ENCODE assay signal across 22 cellular contexts in the genomic region with DNA sequence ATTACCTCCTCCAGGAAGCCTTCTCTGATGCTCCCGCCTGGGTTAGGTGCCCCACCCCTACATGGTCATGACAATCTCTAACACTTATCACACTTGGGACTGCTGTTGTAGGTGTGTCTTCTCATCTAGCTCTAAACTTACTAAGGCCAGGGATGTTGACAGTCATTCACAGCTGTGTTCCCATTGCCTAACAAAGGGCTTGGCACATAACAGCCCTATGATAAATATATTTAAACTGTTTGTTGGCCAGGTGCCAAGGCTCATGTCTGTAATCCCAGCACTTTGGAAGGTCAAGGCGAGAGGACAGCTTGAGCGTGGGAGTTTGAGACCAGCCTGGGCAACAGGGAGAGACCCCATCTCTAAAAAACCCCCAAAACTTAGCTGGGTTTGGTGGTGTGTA.
DNase-seq lines count a peak whose midpoint lies in the region; ATAC-seq, FAIRE-seq and TF ChIP-seq lines count a peak whose summit lies in the region.
"Had no signal": no experiment of that assay in that cellular context is flagged by ENCODE, and none has a peak within 500 bp of the region (broad histone marks: within the 10 kb centered on the region; RNA-seq: fewer than 3 reads in every experiment).

No MANE protein-coding gene starts in this region.

- H3K36me3 ChIP-seq in HepG2 (replicated peaks in 1 of 2; ENCODE audit: control insufficient read depth in 1 of 2, insufficient read depth in 2 of 2, low read length in 2 of 2) = no peaks in the 10 kb centered on the region
- H3K36me3 ChIP-seq in right lobe of liver = no peaks in the 10 kb centered on the region
- H3K36me3 ChIP-seq in GM23338 (ENCODE audit: insufficient read depth) = no peaks in the 10 kb centered on the region

- DNase-seq in HepG2 (ENCODE audit: low spot score) = no peak
- DNase-seq in right lobe of liver = no peak
- DNase-seq in NCI-H748 (lab: John Stamatoyannopoulos, UW; ENCODE audit: unreplicated experiment) = peak; percentile 75
- peak in 1 of 2 donors; percentile 40 for DNase-seq in left colon
- no peak for DNase-seq in urothelium cell line (ENCODE audit: low spot score)
- no peak for DNase-seq in glutamatergic neuron
- no peak for DNase-seq in GM23338 (ENCODE audit: low spot score)
- no peak for DNase-seq in NCI-H2171 treated with DMSO at 0.1 percent for 48 hours (lab: John Stamatoyannopoulos, UW)
- DNase-seq: CD4-positive, CD25-positive, alpha-beta regulatory T cell; DMS79; H7; HFFc6; KG1; NCI-H1694 treated with DMSO at 0.1 percent for 48 hours; NCI-H2081 treated with DMSO at 0.1 percent for 48 hours; NCI-H510A; PC-9; SIG-M5; SK-N-SH had no signal

- H3K27ac ChIP-seq in HepG2 (ENCODE audit: extremely low read length, insufficient read depth, low read length) (no peak overlapping the region), right lobe of liver (no peak overlapping the region), GM23338 (ENCODE audit: low read depth) (no peak overlapping the region)
- H3K27ac ChIP-seq: A549, PC-9, RWPE1 had no signal

- H3K4me1 ChIP-seq in HepG2 (ENCODE audit: insufficient read depth, low read length) = no peaks in the 10 kb centered on the region
- no peaks in the 10 kb centered on the region for H3K4me1 ChIP-seq in right lobe of liver
- no peaks in the 10 kb centered on the region; the same call in 1 of the 2 replicates for H3K4me1 ChIP-seq in GM23338 (ENCODE audit: insufficient read depth)
- H3K4me1 ChIP-seq: A549 had no signal

- TF ChIP-seq EP300 in HepG2 (IDR thresholded peaks at IDR 0.05; ENCODE audit: low read depth in 2 of 2, low read length in 2 of 2) = no peak
- no peak for TF ChIP-seq EP300 in HepG2 (CRISPR knock-in tag; IDR thresholded peaks at IDR 0.05; ENCODE audit: borderline replicate concordance)

- peaks cover 8% of the 10 kb centered on the region for H3K36me3 Mint-ChIP-seq in glutamatergic neuron (ENCODE audit: unreplicated experiment)
- peaks cover 14% of the 10 kb centered on the region; the same call in 2 of the 3 replicates for H3K36me3 Mint-ChIP-seq in GM23338 (ENCODE audit: low read depth)
- H3K36me3 Mint-ChIP-seq: CD4-positive, CD25-positive, alpha-beta regulatory T cell had no signal

- H3K27me3 ChIP-seq in HepG2 (ENCODE audit: control insufficient read depth in 1 of 2, insufficient read depth in 2 of 2, low read length in 2 of 2) (no peaks in the 10 kb centered on the region), right lobe of liver (no peaks in the 10 kb centered on the region), GM23338 (ENCODE audit: insufficient read depth) (no peaks in the 10 kb centered on the region)

- H3K4me2 ChIP-seq in HepG2 (ENCODE audit: low read depth, low read length) = no peak overlapping the region
- H3K4me2 ChIP-seq in GM23338 = no peak overlapping the region
- H3K4me2 ChIP-seq: A549, PC-9, SK-N-SH had no signal

- H3K4me3 Mint-ChIP-seq in glutamatergic neuron (ENCODE audit: unreplicated experiment) (no peak overlapping the region), GM23338 (no peak overlapping the region)
- H3K4me3 Mint-ChIP-seq: CD4-positive, CD25-positive, alpha-beta regulatory T cell; HFFc6 had no signal

- H3K79me2 ChIP-seq in HepG2 (ENCODE audit: insufficient read depth, low read length) (no peaks in the 10 kb centered on the region), GM23338 (replicated peaks; ENCODE audit: insufficient read depth) (no peaks in the 10 kb centered on the region)

- intact Hi-C loops in HepG2 (cut with micrococcal nuclease; ENCODE audit: unreplicated experiment) = no loop called here
- intact Hi-C loops in right lobe of liver (cut with DNase I) = no loop called here
- intact Hi-C loops in left colon (cut with DNase I, micrococcal nuclease) = no loop called here

- H3K9me3 ChIP-seq in HepG2 (ENCODE audit: low read length) (no peaks in the 10 kb centered on the region), right lobe of liver (no peaks in the 10 kb centered on the region)
- H3K9me3 ChIP-seq: A549, SK-N-SH had no signal

- FAIRE-seq in HepG2 (lab: Jason Lieb, UNC) (no peak), urothelium cell line (lab: Jason Lieb, UNC) (peak; percentile 30)
- FAIRE-seq: A549, GM19239 had no signal

- H2AFZ ChIP-seq in HepG2 (ENCODE audit: low read length) (no peak overlapping the region), GM23338 (no peak overlapping the region)
- H2AFZ ChIP-seq: PC-9 had no signal

- H3K4me1 Mint-ChIP-seq in glutamatergic neuron (ENCODE audit: low read depth, unreplicated experiment) = no peaks in the 10 kb centered on the region
- peaks cover 10% of the 10 kb centered on the region for H3K4me1 Mint-ChIP-seq in GM23338
- H3K4me1 Mint-ChIP-seq: CD4-positive, CD25-positive, alpha-beta regulatory T cell had no signal

- CTCF ChIA-PET in HepG2 (lab: Yijun Ruan, JAX; ENCODE audit: low intra/inter-chr PET ratio, low total read pairs) = no interaction called here

- H3F3A ChIP-seq in GM23338 (replicated peaks; ENCODE audit: low read depth) = no peaks in the 10 kb centered on the region

- TF ChIP-seq RAD21 in HepG2 (CRISPR knock-in tag; IDR thresholded peaks at IDR 0.05) = no peak

- H3K9ac ChIP-seq in HepG2 (ENCODE audit: insufficient read depth, low read depth, low read length) = no peak overlapping the region
- H3K9ac ChIP-seq: SK-N-SH had no signal

- H3K4me3 ChIP-seq in HepG2 (replicated peaks in 1 of 3; ENCODE audit: insufficient read depth in 1 of 3, low read depth in 2 of 3, low read length in 3 of 3) = no peak overlapping the region
- H3K4me3 ChIP-seq in right lobe of liver = no peak overlapping the region
- no peak overlapping the region for H3K4me3 ChIP-seq in GM23338
- H3K4me3 ChIP-seq: A549, PC-9 had no signal

- TF ChIP-seq POLR2A in HepG2 (IDR thresholded peaks at IDR 0.05; ENCODE audit: insufficient read depth in 1 of 2, low read depth in 2 of 2, low read length in 2 of 2) = no peak
- no peak for TF ChIP-seq POLR2A in right lobe of liver (IDR thresholded peaks at IDR 0.05)

- TF ChIP-seq CTCF in HepG2 (CRISPR knock-in tag; IDR thresholded peaks at IDR 0.05) (no peak), right lobe of liver (IDR thresholded peaks at IDR 0.05) (no peak), glutamatergic neuron (IDR thresholded peaks at IDR 0.05; ENCODE audit: partially characterized antibody, unreplicated experiment) (no peak), GM23338 (conservative IDR thresholded peaks at IDR 0.05; ENCODE audit: low read depth in 2 of 2) (no peak)

- H3K27me3 Mint-ChIP-seq in glutamatergic neuron (ENCODE audit: unreplicated experiment) (no peaks in the 10 kb centered on the region), GM23338 (ENCODE audit: insufficient read depth, low read depth, poor library complexity) (no peaks in the 10 kb centered on the region)

- POLR2A ChIA-PET in HepG2 (lab: Yijun Ruan, JAX) = no interaction called here

- H3K27ac Mint-ChIP-seq in glutamatergic neuron (ENCODE audit: unreplicated experiment) (no peak overlapping the region), GM23338 (no peak overlapping the region)
- H3K27ac Mint-ChIP-seq: CD4-positive, CD25-positive, alpha-beta regulatory T cell; HFFc6 had no signal

- ATAC-seq in HepG2 = no peak
- ATAC-seq in right lobe of liver = no peak
- ATAC-seq in left colon = peak; percentile 99
- ATAC-seq in GM23338 = no peak
- ATAC-seq: A549 had no signal

- in situ Hi-C loops in HepG2 (cut with HindIII; ENCODE audit: extremely low pct_ligation_motif_present, low pct_unique_long_range_greater_than_20kb) = no loop called here

- H4K20me1 ChIP-seq in HepG2 (ENCODE audit: insufficient read depth, low read length) (no peaks in the 10 kb centered on the region), GM23338 (replicated peaks; ENCODE audit: insufficient read depth) (no peaks in the 10 kb centered on the region)

- H3K9me2 ChIP-seq in GM23338 (ENCODE audit: insufficient read depth) = no peaks in the 10 kb centered on the region; the same call in 1 of the 2 replicates
- H3K9me2 ChIP-seq: SK-N-SH had no signal

- no TSS peak for BruUV-seq in HepG2 (replicated peaks; lab: Mats Ljungman, UMichigan)

- 6% methylated on average over 3 of the region's 3 CpGs for WGBS in HepG2 (ENCODE audit: low lambda C conversion rate)
- WGBS in right lobe of liver (ENCODE audit: insufficient coverage, low coverage, low lambda C conversion rate, missing lambda C conversion rate) = 100% methylated on average over 1 of the region's 3 CpGs

- H3K9me3 Mint-ChIP-seq in glutamatergic neuron (ENCODE audit: unreplicated experiment) (peaks cover 3% of the 10 kb centered on the region), GM23338 (peaks cover 14% of the 10 kb centered on the region; the same call in 2 of the 3 replicates)

TF ChIP-seq in HepG2, 621 proteins besides CTCF, POLR2A, EP300 and RAD21:
- TF ChIP-seq LCORL (IDR thresholded peaks at IDR 0.05) (peak; percentile 64; the same call in 1 of the 2 replicates), LCORL (CRISPR knock-in tag; IDR thresholded peaks at IDR 0.05) (no peak), KDM3A (CRISPR knock-in tag; IDR thresholded peaks at IDR 0.05; ENCODE audit: low read depth) (no peak)
TF ChIP-seq in HepG2: peak in this region for 1.

TF ChIP-seq in GM23338, 12 proteins besides CTCF, POLR2A, EP300 and RAD21 (continues in another document):
- TF ChIP-seq, protein P1, sequence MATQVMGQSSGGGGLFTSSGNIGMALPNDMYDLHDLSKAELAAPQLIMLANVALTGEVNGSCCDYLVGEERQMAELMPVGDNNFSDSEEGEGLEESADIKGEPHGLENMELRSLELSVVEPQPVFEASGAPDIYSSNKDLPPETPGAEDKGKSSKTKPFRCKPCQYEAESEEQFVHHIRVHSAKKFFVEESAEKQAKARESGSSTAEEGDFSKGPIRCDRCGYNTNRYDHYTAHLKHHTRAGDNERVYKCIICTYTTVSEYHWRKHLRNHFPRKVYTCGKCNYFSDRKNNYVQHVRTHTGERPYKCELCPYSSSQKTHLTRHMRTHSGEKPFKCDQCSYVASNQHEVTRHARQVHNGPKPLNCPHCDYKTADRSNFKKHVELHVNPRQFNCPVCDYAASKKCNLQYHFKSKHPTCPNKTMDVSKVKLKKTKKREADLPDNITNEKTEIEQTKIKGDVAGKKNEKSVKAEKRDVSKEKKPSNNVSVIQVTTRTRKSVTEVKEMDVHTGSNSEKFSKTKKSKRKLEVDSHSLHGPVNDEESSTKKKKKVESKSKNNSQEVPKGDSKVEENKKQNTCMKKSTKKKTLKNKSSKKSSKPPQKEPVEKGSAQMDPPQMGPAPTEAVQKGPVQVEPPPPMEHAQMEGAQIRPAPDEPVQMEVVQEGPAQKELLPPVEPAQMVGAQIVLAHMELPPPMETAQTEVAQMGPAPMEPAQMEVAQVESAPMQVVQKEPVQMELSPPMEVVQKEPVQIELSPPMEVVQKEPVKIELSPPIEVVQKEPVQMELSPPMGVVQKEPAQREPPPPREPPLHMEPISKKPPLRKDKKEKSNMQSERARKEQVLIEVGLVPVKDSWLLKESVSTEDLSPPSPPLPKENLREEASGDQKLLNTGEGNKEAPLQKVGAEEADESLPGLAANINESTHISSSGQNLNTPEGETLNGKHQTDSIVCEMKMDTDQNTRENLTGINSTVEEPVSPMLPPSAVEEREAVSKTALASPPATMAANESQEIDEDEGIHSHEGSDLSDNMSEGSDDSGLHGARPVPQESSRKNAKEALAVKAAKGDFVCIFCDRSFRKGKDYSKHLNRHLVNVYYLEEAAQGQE (IDR thresholded peaks at IDR 0.05; ENCODE audit: unreplicated experiment) = no peak
- TF ChIP-seq EZH2 (IDR thresholded peaks at IDR 0.05; ENCODE audit: low read depth, unreplicated experiment) = no peak
- TF ChIP-seq STAT1 (IDR thresholded peaks at IDR 0.05; ENCODE audit: unreplicated experiment) = no peak
- no peak for TF ChIP-seq CREB1 (CRISPR knock-in tag; IDR thresholded peaks at IDR 0.05; ENCODE audit: low read depth)
